ENCODE assay signal across 35 cellular contexts in genomic region chr20:53390780-53391179, GRCh38.
"Had no signal": no experiment of that assay in that cellular context is flagged by ENCODE, and none has a peak within 500 bp of the region (broad histone marks: within the 10 kb centered on the region; RNA-seq: fewer than 3 reads in every experiment).

No MANE protein-coding gene starts in this region.

- H3K27me3 Mint-ChIP-seq: activated naive CD4-positive, alpha-beta T cell treated with anti-CD3 and anti-CD28 coated beads, Interleukin-2, amount 50 U/mL, for 24 hours had no signal

- H3K27ac ChIP-seq: VCaP had no signal

- H3K9me3 Mint-ChIP-seq: activated B cell treated with CpG ODN at 0.5 μM for 24 hours; activated CD4-positive, alpha-beta memory T cell treated with anti-CD3 and anti-CD28 coated beads, Interleukin-2, amount 10 ng/mL, durations not matched to agents 7 days and 5 days; activated naive CD4-positive, alpha-beta T cell treated with anti-CD3 and anti-CD28 coated beads, Interleukin-2, amount 50 U/mL, for 24 hours; activated naive CD8-positive, alpha-beta T cell treated with anti-CD3 and anti-CD28 coated beads, Interleukin-2, amount 50 U/mL, for 24 hours had no signal

- H3K4me3 Mint-ChIP-seq: activated B cell treated with CpG ODN at 0.5 μM for 24 hours; activated CD4-positive, alpha-beta memory T cell treated with anti-CD3 and anti-CD28 coated beads, Interleukin-2, amount 10 ng/mL, durations not matched to agents 7 days and 5 days; activated CD8-positive, alpha-beta memory T cell treated with anti-CD3 and anti-CD28 coated beads, Interleukin-2, amount 10 ng/mL, durations not matched to agents 7 days and 5 days; activated naive CD4-positive, alpha-beta T cell treated with anti-CD3 and anti-CD28 coated beads, Interleukin-2, amount 50 U/mL, for 24 hours; activated naive CD8-positive, alpha-beta T cell treated with anti-CD3 and anti-CD28 coated beads, Interleukin-2, amount 50 U/mL, for 24 hours; brain had no signal

- H3K27ac Mint-ChIP-seq: activated B cell treated with CpG ODN at 0.5 μM for 24 hours; activated CD4-positive, alpha-beta memory T cell treated with anti-CD3 and anti-CD28 coated beads, Interleukin-2, amount 10 ng/mL, durations not matched to agents 7 days and 5 days; activated CD8-positive, alpha-beta memory T cell treated with anti-CD3 and anti-CD28 coated beads, Interleukin-2, amount 10 ng/mL, durations not matched to agents 7 days and 5 days; activated naive CD4-positive, alpha-beta T cell treated with anti-CD3 and anti-CD28 coated beads, Interleukin-2, amount 50 U/mL, for 24 hours; activated naive CD8-positive, alpha-beta T cell treated with anti-CD3 and anti-CD28 coated beads, Interleukin-2, amount 50 U/mL, for 24 hours; brain had no signal

- H3K36me3 Mint-ChIP-seq: brain had no signal

- ATAC-seq: activated CD8-positive, alpha-beta memory T cell treated with anti-CD3 and anti-CD28 coated beads, Interleukin-2, amount 10 ng/mL, durations not matched to agents 7 days and 5 days; activated naive CD8-positive, alpha-beta T cell treated with anti-CD3 and anti-CD28 coated beads, Interleukin-2, amount 50 U/mL, for 24 hours; PC-3 had no signal

- H3K4me1 Mint-ChIP-seq: activated B cell treated with CpG ODN at 0.5 μM for 24 hours had no signal

- DNase-seq: activated B cell treated with CpG ODN at 0.5 μM for 24 hours; activated CD4-positive, alpha-beta memory T cell treated with anti-CD3 and anti-CD28 coated beads, Interleukin-2, amount 10 ng/mL, durations not matched to agents 7 days and 5 days; activated CD4-positive, alpha-beta T cell treated with anti-CD3 and anti-CD28 coated beads for 1 hour; activated CD4-positive, alpha-beta T cell treated with anti-CD3 and anti-CD28 coated beads for 48 hours; activated CD8-positive, alpha-beta memory T cell treated with anti-CD3 and anti-CD28 coated beads for 24 hours; activated CD8-positive, alpha-beta memory T cell treated with anti-CD3 and anti-CD28 coated beads, Interleukin-2, amount 10 ng/mL, durations not matched to agents 7 days and 5 days; activated CD8-positive, alpha-beta memory T cell treated with anti-CD3 and anti-CD28 coated beads, Interleukin-2, amount 50 U/mL, for 48 hours; activated gamma-delta T cell; activated naive CD4-positive, alpha-beta T cell treated with Interleukin-2 at 50 U/mL for 16 hours; activated naive CD8-positive, alpha-beta T cell treated with anti-CD3 and anti-CD28 coated beads, Interleukin-2, amount 50 U/mL, for 24 hours; activated T-cell treated with anti-CD3 and anti-CD28 coated beads, Interleukin-2, amount 50 U/mL, for 48 hours; anterior cingulate cortex; caudate nucleus; cerebellar nuclear complex; Kasumi-1; KG1; NCI-H1105 treated with DMSO at 0.1 percent for 48 hours; NCI-H1436; NCI-H1694; NCI-H1930; NCI-H2081 treated with DMSO at 0.1 percent for 48 hours; NCI-H226; NCI-H446 treated with DMSO at 0.1 percent for 48 hours; NCI-H524 treated with DMSO at 0.1 percent for 48 hours; NCI-H748 treated with DMSO at 0.1 percent for 48 hours; NK-92 treated with Interleukin-12 subunit alpha and Interleukin-12 subunit beta, amount 100 ng/mL, for 24 hours; PC-3; Right ventricle myocardium superior; SW 1271; T-helper 1 cell; T-helper 2 cell; T-helper 9 cell had no signal
